In the genomic region with DNA sequence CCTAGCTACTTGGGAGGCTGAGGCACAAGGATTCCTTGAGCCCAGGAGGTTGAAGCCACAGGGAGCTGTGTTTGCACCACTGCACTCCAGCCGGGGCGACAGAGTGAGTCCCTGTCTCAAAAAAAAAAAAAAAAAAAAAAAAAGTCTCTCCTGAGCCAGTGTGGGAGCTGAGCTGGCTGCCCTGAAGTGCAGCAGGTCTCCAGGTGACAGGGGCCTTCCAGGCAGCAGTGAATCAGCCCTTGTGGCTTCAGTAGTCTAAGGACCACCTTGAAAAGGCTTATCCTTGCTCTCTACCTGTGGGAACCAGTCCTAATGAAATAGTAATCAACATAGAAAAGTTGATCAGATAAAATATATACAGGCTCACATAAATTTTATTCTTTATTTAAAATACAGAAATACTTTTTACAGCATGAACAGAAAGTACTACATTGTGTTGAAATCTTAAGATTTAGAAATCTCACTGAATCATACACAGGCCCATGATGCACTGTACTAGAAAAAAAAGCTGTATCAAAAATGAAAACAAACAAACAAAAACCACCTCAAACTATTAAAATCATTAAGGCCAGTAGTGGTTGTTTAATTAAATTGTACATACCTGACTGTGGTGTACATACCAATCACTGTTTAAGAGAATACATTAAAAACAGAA, we compare ENCODE assay signal across 27 cellular contexts.
"Had no signal": no experiment of that assay in that cellular context is flagged by ENCODE, and none has a peak within 500 bp of the region (broad histone marks: within the 10 kb centered on the region; RNA-seq: fewer than 3 reads in every experiment).

No MANE protein-coding gene starts in this region.

- H3K9me3 ChIP-seq: body of pancreas, left ventricle myocardium inferior, neutrophil, ovary, right lobe of liver, upper lobe of right lung had no signal

- H3K4me3 ChIP-seq: body of pancreas, cardiac muscle cell, left ventricle myocardium inferior, lung, ovary, right lobe of liver, skin epidermis, upper lobe of right lung had no signal

- DNase-seq: activated B cell treated with CpG ODN at 0.5 μM for 24 hours; activated CD4-positive, alpha-beta T cell treated with anti-CD3 and anti-CD28 coated beads for 36 hours; activated CD8-positive, alpha-beta memory T cell treated with anti-CD3 and anti-CD28 coated beads, Interleukin-2, amount 10 ng/mL, durations not matched to agents 7 days and 5 days; activated CD8-positive, alpha-beta T cell treated with anti-CD3 and anti-CD28 coated beads, Interleukin-2, amount 10 ng/mL, durations not matched to agents 7 days and 5 days; activated naive CD4-positive, alpha-beta T cell; activated T-cell treated with anti-CD3 and anti-CD28 coated beads, Interleukin-2, amount 50 U/mL, for 48 hours; aorta; body of pancreas; cortex of kidney; effector memory CD8-positive, alpha-beta T cell; left ventricle myocardium inferior; naive B cell; nephron progenitor cell; ovary; right lobe of liver; stimulated activated CD4-positive, alpha-beta T cell treated with anti-CD3 and anti-CD28 coated beads, Interleukin-12 subunit alpha, Interleukin-12 subunit beta, amount 100 ng/mL, for 4 hours; stimulated activated CD4-positive, alpha-beta T cell treated with anti-CD3 and anti-CD28 coated beads, Interleukin-4, amount 100 ng/mL, for 24 hours; stimulated activated naive CD8-positive, alpha-beta T cell treated with anti-CD3 and anti-CD28 coated beads, Interleukin-15, amount 100 ng/mL, for 72 hours; substantia nigra; T-cell; upper lobe of right lung had no signal

- H3K4me1 ChIP-seq: body of pancreas, right lobe of liver, upper lobe of right lung had no signal

- H3K27ac ChIP-seq: body of pancreas, cardiac muscle cell, left ventricle myocardium inferior, neutrophil, ovary, right lobe of liver, skin epidermis, upper lobe of right lung had no signal

- H3K36me3 ChIP-seq: cardiac muscle cell, left ventricle myocardium inferior, neutrophil, ovary, right lobe of liver, upper lobe of right lung had no signal

- ATAC-seq: activated CD4-positive, alpha-beta T cell treated with anti-CD3 and anti-CD28 coated beads for 36 hours; activated CD8-positive, alpha-beta memory T cell treated with anti-CD3 and anti-CD28 coated beads, Interleukin-2, amount 10 ng/mL, durations not matched to agents 7 days and 5 days; activated CD8-positive, alpha-beta T cell treated with anti-CD3 and anti-CD28 coated beads, Interleukin-2, amount 10 ng/mL, durations not matched to agents 7 days and 5 days; activated naive CD4-positive, alpha-beta T cell treated with anti-CD3 and anti-CD28 coated beads, Interleukin-2, amount 50 U/mL, for 72 hours; body of pancreas; effector memory CD8-positive, alpha-beta T cell; right lobe of liver; stimulated activated effector memory CD8-positive, alpha-beta T cell treated with anti-CD3 and anti-CD28 coated beads, Interleukin-12 subunit alpha, Interleukin-12 subunit beta, amount 100 ng/mL, for 72 hours; stimulated activated naive CD8-positive, alpha-beta T cell treated with anti-CD3 and anti-CD28 coated beads, Interleukin-15, amount 100 ng/mL, for 72 hours; T-cell; upper lobe of right lung had no signal

- H3K27me3 ChIP-seq: body of pancreas, cardiac muscle cell, ovary, right lobe of liver, upper lobe of right lung had no signal
